In the genomic region with DNA sequence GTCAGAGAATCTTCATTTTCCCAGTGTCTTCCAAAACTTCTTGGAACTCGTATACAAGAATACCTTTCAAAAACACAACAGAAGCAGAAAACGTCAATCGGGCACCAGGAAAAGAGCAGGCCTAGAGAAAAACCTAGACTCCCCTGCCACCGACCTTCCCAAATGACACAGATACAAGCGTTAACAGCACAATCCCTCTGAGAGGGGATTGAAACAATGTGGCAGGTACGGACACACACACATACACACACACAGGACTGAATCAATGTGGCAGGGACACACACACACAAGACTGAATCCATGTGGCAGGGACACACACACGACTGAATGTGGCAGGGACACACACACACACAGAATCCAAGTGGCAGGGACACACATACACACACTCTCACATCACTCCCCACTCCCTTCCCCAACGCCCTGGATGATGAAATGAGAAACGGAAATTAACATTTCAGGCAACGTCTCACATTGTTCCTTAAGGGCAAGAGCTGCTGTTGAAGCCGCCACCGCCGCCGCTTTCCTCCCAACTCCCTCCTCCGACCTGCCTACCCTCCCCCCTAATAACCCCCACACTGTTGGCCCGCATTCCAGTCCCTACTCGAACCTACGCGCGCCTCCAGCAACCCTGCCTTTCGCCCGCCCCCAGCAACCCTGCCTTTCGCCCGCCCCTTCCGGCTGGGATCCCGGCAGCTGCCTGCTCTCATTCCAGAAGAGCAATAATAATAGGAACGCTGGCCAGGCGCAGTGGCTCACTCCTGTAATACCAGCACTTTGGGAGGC, we compare ENCODE assay signal across 10 cellular contexts.
DNase-seq lines count a peak whose midpoint lies in the region; ATAC-seq and TF ChIP-seq lines count a peak whose summit lies in the region.
"Had no signal": no experiment of that assay in that cellular context is flagged by ENCODE, and none has a peak within 500 bp of the region (broad histone marks: within the 10 kb centered on the region; RNA-seq: fewer than 3 reads in every experiment).

No MANE protein-coding gene starts in this region.

- CTCF ChIA-PET in activated CD4-positive, alpha-beta memory T cell treated with anti-CD3 and anti-CD28 coated beads for 36 hours (lab: Charles Lee): no interaction called here

- H3K27ac ChIP-seq in right atrium auricular region: no peak overlapping the region

- no peaks in the 10 kb centered on the region for H3K9me3 ChIP-seq in right atrium auricular region
- H3K9me3 ChIP-seq: upper lobe of left lung had no signal

- H3K4me1 Mint-ChIP-seq in T-helper 1 cell treated with Interleukin-12 subunit alpha and Interleukin-12 subunit beta and Interleukin-4 antibody, amounts not matched to agents 30 μg/mL and 1 μg/mL, for 36 hours (ENCODE audit: low read depth): peaks cover 8% of the 10 kb centered on the region
- peaks cover 10% of the 10 kb centered on the region for H3K4me1 Mint-ChIP-seq in activated CD4-positive, alpha-beta memory T cell treated with anti-CD3 and anti-CD28 coated beads for 36 hours (ENCODE audit: low read depth)

- H3K4me1 ChIP-seq in right atrium auricular region: no peaks in the 10 kb centered on the region
- H3K4me1 ChIP-seq: upper lobe of left lung had no signal

- H3K27ac Mint-ChIP-seq in T-helper 1 cell treated with Interleukin-12 subunit alpha and Interleukin-12 subunit beta and Interleukin-4 antibody, amounts not matched to agents 30 μg/mL and 1 μg/mL, for 36 hours: no peak overlapping the region
- H3K27ac Mint-ChIP-seq in activated CD4-positive, alpha-beta memory T cell treated with anti-CD3 and anti-CD28 coated beads for 36 hours: peak overlapping the region; percentile 42

- ATAC-seq in left colon (no peak), GM18873 (IDR thresholded peaks at IDR 0.05; ENCODE audit: low FRiP score, unreplicated experiment) (no peak)
- ATAC-seq: Panc1 had no signal

- H3K4me3 ChIP-seq in right atrium auricular region: no peak overlapping the region

- H3K4me3 Mint-ChIP-seq in T-helper 1 cell treated with Interleukin-12 subunit alpha and Interleukin-12 subunit beta and Interleukin-4 antibody, amounts not matched to agents 30 μg/mL and 1 μg/mL, for 36 hours: peak overlapping the region; percentile 84
- H3K4me3 Mint-ChIP-seq in activated CD4-positive, alpha-beta memory T cell treated with anti-CD3 and anti-CD28 coated beads for 36 hours: peak overlapping the region; percentile 73

- no peaks in the 10 kb centered on the region for H3K27me3 ChIP-seq in right atrium auricular region
- H3K27me3 ChIP-seq: upper lobe of left lung had no signal

- peaks cover 4% of the 10 kb centered on the region for H3K27me3 Mint-ChIP-seq in T-helper 1 cell treated with Interleukin-12 subunit alpha and Interleukin-12 subunit beta and Interleukin-4 antibody, amounts not matched to agents 30 μg/mL and 1 μg/mL, for 36 hours (ENCODE audit: low read depth)
- H3K27me3 Mint-ChIP-seq in activated CD4-positive, alpha-beta memory T cell treated with anti-CD3 and anti-CD28 coated beads for 36 hours: peaks cover 9% of the 10 kb centered on the region

- H3K36me3 Mint-ChIP-seq in T-helper 1 cell treated with Interleukin-12 subunit alpha and Interleukin-12 subunit beta and Interleukin-4 antibody, amounts not matched to agents 30 μg/mL and 1 μg/mL, for 36 hours (ENCODE audit: low read depth): no peaks in the 10 kb centered on the region
- H3K36me3 Mint-ChIP-seq in activated CD4-positive, alpha-beta memory T cell treated with anti-CD3 and anti-CD28 coated beads for 36 hours: no peaks in the 10 kb centered on the region

- intact Hi-C loops in activated CD4-positive, alpha-beta memory T cell treated with anti-CD3 and anti-CD28 coated beads for 36 hours (cut with micrococcal nuclease): loop anchor here (10.0 kb wide), 1 partner anchor 429 kb away; no protein-coding TSS in a partner anchor
- intact Hi-C loops in left colon (cut with DNase I, micrococcal nuclease): no loop called here

- DNase-seq in T-helper 1 cell: no peak
- peak; percentile 47 for DNase-seq in activated CD4-positive, alpha-beta memory T cell treated with anti-CD3 and anti-CD28 coated beads for 36 hours
- DNase-seq in right atrium auricular region (ENCODE audit: low spot score): peak; percentile 0
- DNase-seq in stromal cell of bone marrow (ENCODE audit: low read depth): peak; percentile 21
- no peak for DNase-seq in SHP77 (lab: John Stamatoyannopoulos, UW)
- DNase-seq in left colon: no peak

- no peak for TF ChIP-seq CTCF in right atrium auricular region (IDR thresholded peaks at IDR 0.05)

- POLR2A ChIA-PET in activated CD4-positive, alpha-beta memory T cell treated with anti-CD3 and anti-CD28 coated beads for 36 hours (lab: Charles Lee): no interaction called here

- H3K36me3 ChIP-seq in right atrium auricular region: no peaks in the 10 kb centered on the region
- H3K36me3 ChIP-seq: upper lobe of left lung had no signal

- no peaks in the 10 kb centered on the region for H3K9me3 Mint-ChIP-seq in T-helper 1 cell treated with Interleukin-12 subunit alpha and Interleukin-12 subunit beta and Interleukin-4 antibody, amounts not matched to agents 30 μg/mL and 1 μg/mL, for 36 hours
- no peaks in the 10 kb centered on the region for H3K9me3 Mint-ChIP-seq in activated CD4-positive, alpha-beta memory T cell treated with anti-CD3 and anti-CD28 coated beads for 36 hours

Comparison
In these comparisons a context has a peak if more than half of its experiments do, and no peak if none do; other contexts are left out.
1. DNase-seq: peak in activated CD4-positive, alpha-beta memory T cell treated with anti-CD3 and anti-CD28 coated beads for 36 hours (single experiment), right atrium auricular region (single experiment) and stromal cell of bone marrow (single experiment); none in T-helper 1 cell (0 of 5), SHP77 (0 of 2) and left colon (0 of 2).